In the genomic region with DNA sequence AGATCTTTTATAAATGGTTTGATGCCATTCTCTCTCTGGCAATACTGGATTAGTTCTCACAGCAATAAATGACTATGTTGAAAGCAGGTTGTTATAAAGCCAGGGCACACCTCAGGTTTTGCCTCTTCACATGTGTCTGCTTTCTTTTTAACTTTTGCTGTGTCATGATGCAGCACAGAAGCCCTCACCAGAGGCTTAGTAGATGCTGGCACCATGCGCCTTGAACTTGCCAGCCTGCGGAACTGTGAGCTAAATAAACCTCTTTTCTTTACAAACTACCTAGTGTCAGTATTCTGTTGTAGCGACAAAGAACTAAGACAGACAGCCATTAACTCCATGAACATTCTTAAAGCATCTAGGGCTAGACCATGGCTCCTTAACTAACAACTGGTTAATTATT, we compare ENCODE assay signal across 19 cellular contexts.
"Had no signal": no experiment of that assay in that cellular context is flagged by ENCODE, and none has a peak within 500 bp of the region (broad histone marks: within the 10 kb centered on the region; RNA-seq: fewer than 3 reads in every experiment).

No MANE protein-coding gene starts in this region.

- H3K27me3 ChIP-seq: dorsolateral prefrontal cortex, esophagus muscularis mucosa, gastrocnemius medialis, heart right ventricle, left lung had no signal

- H3K27ac ChIP-seq: coronary artery, dorsolateral prefrontal cortex, esophagus muscularis mucosa, gastrocnemius medialis, left lung, lower lobe of right lung had no signal

- H3K9me3 ChIP-seq: gastrocnemius medialis, lower lobe of right lung had no signal

- DNase-seq: dermis blood vessel endothelial cell; dorsolateral prefrontal cortex; effector CD4-positive, alpha-beta T cell; effector memory CD4-positive, alpha-beta T cell; foreskin melanocyte; gastrocnemius medialis; glutamatergic neuron; head of caudate nucleus; heart right ventricle; hippocampal formation; left cardiac atrium; left lung; left ventricle myocardium superior; lower lobe of right lung; mucosa of descending colon; naive B cell; naive thymus-derived CD8-positive, alpha-beta T cell had no signal

- H3K4me1 ChIP-seq: esophagus muscularis mucosa, gastrocnemius medialis, left lung, lower lobe of right lung had no signal

- H3K36me3 ChIP-seq: esophagus muscularis mucosa, gastrocnemius medialis, heart right ventricle, left lung, lower lobe of right lung had no signal

- ATAC-seq: gastrocnemius medialis; left lung; lower lobe of right lung; mucosa of descending colon; naive thymus-derived CD8-positive, alpha-beta T cell had no signal

- H3K4me3 ChIP-seq: coronary artery, dorsolateral prefrontal cortex, esophagus muscularis mucosa, gastrocnemius medialis, heart right ventricle, left lung, lower lobe of right lung, mucosa of descending colon had no signal
